In the genomic region with DNA sequence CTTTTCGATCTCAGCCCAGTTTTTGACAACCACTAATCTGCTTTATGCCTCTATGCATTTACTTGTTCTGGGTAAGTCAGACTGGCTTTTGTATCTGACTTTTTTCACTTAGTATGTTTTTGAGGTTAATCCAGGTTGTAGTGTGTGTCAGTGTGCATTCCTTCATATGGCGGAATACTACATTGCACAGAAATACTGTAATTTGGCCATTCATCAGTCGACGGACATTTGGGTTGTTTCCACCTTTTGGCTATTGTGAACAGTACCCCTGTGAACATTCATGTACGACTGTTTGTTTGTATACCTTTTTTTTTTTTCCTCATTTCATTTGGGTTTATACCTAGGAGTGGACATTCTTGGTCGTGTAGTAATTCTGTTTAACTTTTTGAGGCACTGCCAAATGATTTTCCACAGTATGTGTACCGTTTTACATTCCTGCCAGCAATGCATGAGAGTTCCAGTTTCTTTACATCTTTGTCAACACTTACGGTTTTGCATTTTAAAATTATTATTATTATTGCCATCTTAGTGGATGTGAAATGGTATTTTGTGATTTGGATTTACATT, we compare ENCODE assay signal across 1 cellular context.
TF ChIP-seq lines count a peak whose summit lies in the region.

No MANE protein-coding gene starts in this region.

TF ChIP-seq in IMR-90, 13 proteins besides CTCF, POLR2A, EP300 and RAD21:
- TF ChIP-seq, protein P1, sequence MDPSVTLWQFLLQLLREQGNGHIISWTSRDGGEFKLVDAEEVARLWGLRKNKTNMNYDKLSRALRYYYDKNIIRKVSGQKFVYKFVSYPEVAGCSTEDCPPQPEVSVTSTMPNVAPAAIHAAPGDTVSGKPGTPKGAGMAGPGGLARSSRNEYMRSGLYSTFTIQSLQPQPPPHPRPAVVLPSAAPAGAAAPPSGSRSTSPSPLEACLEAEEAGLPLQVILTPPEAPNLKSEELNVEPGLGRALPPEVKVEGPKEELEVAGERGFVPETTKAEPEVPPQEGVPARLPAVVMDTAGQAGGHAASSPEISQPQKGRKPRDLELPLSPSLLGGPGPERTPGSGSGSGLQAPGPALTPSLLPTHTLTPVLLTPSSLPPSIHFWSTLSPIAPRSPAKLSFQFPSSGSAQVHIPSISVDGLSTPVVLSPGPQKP (IDR thresholded peaks at IDR 0.05; ENCODE audit: borderline replicate concordance, low read depth, low read length), result no peak
- TF ChIP-seq RCOR1 (IDR thresholded peaks at IDR 0.05; ENCODE audit: insufficient replicate concordance, low read length) (no peak), CHD1 (IDR thresholded peaks at IDR 0.05; ENCODE audit: low read depth, low read length) (no peak), RFX5 (IDR thresholded peaks at IDR 0.05; ENCODE audit: low read depth, low read length) (no peak), NFE2L2 (IDR thresholded peaks at IDR 0.05; ENCODE audit: low read depth, low read length) (no peak), MAFK (IDR thresholded peaks at IDR 0.05; ENCODE audit: low read depth, low read length) (no peak), MAZ (IDR thresholded peaks at IDR 0.05; ENCODE audit: borderline replicate concordance, low read depth, low read length) (no peak), SMC3 (IDR thresholded peaks at IDR 0.05; ENCODE audit: low read depth, low read length) (no peak)
- TF ChIP-seq, protein P2, sequence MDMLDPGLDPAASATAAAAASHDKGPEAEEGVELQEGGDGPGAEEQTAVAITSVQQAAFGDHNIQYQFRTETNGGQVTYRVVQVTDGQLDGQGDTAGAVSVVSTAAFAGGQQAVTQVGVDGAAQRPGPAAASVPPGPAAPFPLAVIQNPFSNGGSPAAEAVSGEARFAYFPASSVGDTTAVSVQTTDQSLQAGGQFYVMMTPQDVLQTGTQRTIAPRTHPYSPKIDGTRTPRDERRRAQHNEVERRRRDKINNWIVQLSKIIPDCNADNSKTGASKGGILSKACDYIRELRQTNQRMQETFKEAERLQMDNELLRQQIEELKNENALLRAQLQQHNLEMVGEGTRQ (IDR thresholded peaks at IDR 0.05; ENCODE audit: low read depth, low read length), result no peak
